ENCODE assay signal across 16 cellular contexts in genomic region chr17:29838961-29839360, GRCh38.
A peak's percentile ranks its signal among the peaks of the same experiment; 100 is the strongest.
DNase-seq lines count a peak whose midpoint lies in the region; FAIRE-seq and TF ChIP-seq lines count a peak whose summit lies in the region.
"Had no signal": no experiment of that assay in that cellular context is flagged by ENCODE, and none has a peak within 500 bp of the region (broad histone marks: within the 10 kb centered on the region; RNA-seq: fewer than 3 reads in every experiment).

No MANE protein-coding gene starts in this region.

- H3K27ac ChIP-seq in fibroblast of lung (ENCODE audit: insufficient read depth, low read length) = no peak overlapping the region
- no peak overlapping the region for H3K27ac ChIP-seq in neural progenitor cell
- H3K27ac ChIP-seq: body of pancreas, esophagus squamous epithelium, pancreas had no signal

- no peaks in the 10 kb centered on the region for H4K20me1 ChIP-seq in fibroblast of lung (ENCODE audit: control insufficient read depth, extremely low read depth, insufficient read depth, low read length)
- H4K20me1 ChIP-seq in neural progenitor cell (ENCODE audit: low read depth) = peaks cover 6% of the 10 kb centered on the region

- no peaks in the 10 kb centered on the region for H3K9me3 Mint-ChIP-seq in neural progenitor cell

- no peak overlapping the region for H3K4me3 Mint-ChIP-seq in neural progenitor cell

- H3K9me3 ChIP-seq in NT2/D1 (ENCODE audit: insufficient read depth, low read length) = no peaks in the 10 kb centered on the region
- no peaks in the 10 kb centered on the region for H3K9me3 ChIP-seq in fibroblast of lung (ENCODE audit: control insufficient read depth, insufficient read depth, low read depth, low read length)
- no peaks in the 10 kb centered on the region for H3K9me3 ChIP-seq in neural progenitor cell (ENCODE audit: low read depth)
- H3K9me3 ChIP-seq: body of pancreas, esophagus squamous epithelium, pancreas had no signal

- H3K27ac Mint-ChIP-seq in neural progenitor cell = no peak overlapping the region

- H3K4me2 ChIP-seq in fibroblast of lung (ENCODE audit: extremely low read depth, insufficient read depth, low read length) (no peak overlapping the region), neural progenitor cell (no peak overlapping the region)

- TF ChIP-seq CTCF in fibroblast of lung (conservative IDR thresholded peaks at IDR 0.05 in 1 of 2, IDR thresholded peaks at IDR 0.05 in 1 of 2; ENCODE audit: low read depth in 1 of 2, low read length in 2 of 2) (no peak), neural progenitor cell (IDR thresholded peaks at IDR 0.05) (no peak)

- no peaks in the 10 kb centered on the region for H3F3A ChIP-seq in neural progenitor cell (ENCODE audit: low read depth)

- no peaks in the 10 kb centered on the region for H3K36me3 Mint-ChIP-seq in neural progenitor cell

- FAIRE-seq in GM19239 (lab: Jason Lieb, UNC) = no peak
- FAIRE-seq: GM18507, pancreas had no signal

- H3K9ac ChIP-seq in NT2/D1 (ENCODE audit: insufficient read length, low read depth) (no peak overlapping the region), fibroblast of lung (ENCODE audit: insufficient read depth, low read length) (no peak overlapping the region), neural progenitor cell (no peak overlapping the region)

- H2AFZ ChIP-seq in fibroblast of lung (ENCODE audit: low read length) (no peak overlapping the region), neural progenitor cell (replicated peaks) (no peak overlapping the region)

- DNase-seq in DMS53 (lab: John Stamatoyannopoulos, UW) (peak; percentile 44), DMS53 treated with DMSO at 0.1 percent for 48 hours (lab: John Stamatoyannopoulos, UW; ENCODE audit: unreplicated experiment) (no peak), NT2/D1 (ENCODE audit: low read depth, low spot score) (peak; percentile 15), fibroblast of lung (ENCODE audit: low read depth in 2 of 2) (peak; percentile 39 to 52), neural progenitor cell (ENCODE audit: low spot score) (peak; percentile 86), CD1c-positive myeloid dendritic cell (ENCODE audit: extremely low spot score) (no peak), GM19239 (ENCODE audit: insufficient read length, low spot score) (no peak), SKM-1 (lab: John Stamatoyannopoulos, UW; ENCODE audit: unreplicated experiment) (no peak)
- DNase-seq: 8988T; DMS79; esophagus squamous epithelium; NCI-H1694; stimulated activated CD4-positive, alpha-beta T cell treated with anti-CD3 and anti-CD28 coated beads, Interleukin-4, amount 100 ng/mL, for 24 hours had no signal

- no peaks in the 10 kb centered on the region for H3K27me3 Mint-ChIP-seq in neural progenitor cell (ENCODE audit: insufficient read depth, low read depth)

- peaks cover 2% of the 10 kb centered on the region for H3K4me1 ChIP-seq in NT2/D1 (ENCODE audit: insufficient read depth, insufficient read length)
- H3K4me1 ChIP-seq in fibroblast of lung (ENCODE audit: control insufficient read depth, extremely low read depth, insufficient read depth, low read length) = peaks cover 3% of the 10 kb centered on the region
- H3K4me1 ChIP-seq in neural progenitor cell = no peaks in the 10 kb centered on the region
- H3K4me1 ChIP-seq: body of pancreas, pancreas had no signal

- H3K79me2 ChIP-seq in fibroblast of lung (ENCODE audit: control insufficient read depth, insufficient read depth, low read length) (no peaks in the 10 kb centered on the region), neural progenitor cell (ENCODE audit: low read depth) (no peaks in the 10 kb centered on the region)

- peaks cover 13% of the 10 kb centered on the region for H3K4me1 Mint-ChIP-seq in neural progenitor cell

- H3K36me3 ChIP-seq in NT2/D1 (ENCODE audit: insufficient read depth, insufficient read length, low read length) (no peaks in the 10 kb centered on the region), fibroblast of lung (ENCODE audit: control insufficient read depth, insufficient read depth, low read length) (no peaks in the 10 kb centered on the region), neural progenitor cell (no peaks in the 10 kb centered on the region)
- H3K36me3 ChIP-seq: esophagus squamous epithelium, pancreas had no signal

- H3K4me3 ChIP-seq in NT2/D1 (ENCODE audit: insufficient read length, low read depth) (no peak overlapping the region), fibroblast of lung (replicated peaks in 1 of 4; ENCODE audit: control extremely low read depth in 1 of 4, insufficient read depth in 1 of 4, low read depth in 3 of 4, low read length in 4 of 4) (no peak overlapping the region), neural progenitor cell (no peak overlapping the region)
- H3K4me3 ChIP-seq: body of pancreas, esophagus squamous epithelium, pancreas had no signal

- H3K27me3 ChIP-seq in NT2/D1 (ENCODE audit: insufficient read depth, insufficient read length) = no peaks in the 10 kb centered on the region
- no peaks in the 10 kb centered on the region for H3K27me3 ChIP-seq in fibroblast of lung (ENCODE audit: control insufficient read depth, insufficient read depth, low read length)
- no peaks in the 10 kb centered on the region for H3K27me3 ChIP-seq in neural progenitor cell
- H3K27me3 ChIP-seq: body of pancreas, esophagus squamous epithelium, pancreas had no signal

Comparison
In these comparisons a context has a peak if more than half of its experiments do, and no peak if none do; other contexts are left out.
1. DNase-seq: peak in DMS53 (single experiment), NT2/D1 (single experiment), fibroblast of lung (2 of 2) and neural progenitor cell (single experiment); none in DMS53 treated with DMSO at 0.1 percent for 48 hours (single experiment), CD1c-positive myeloid dendritic cell (single experiment), GM19239 (single experiment) and SKM-1 (single experiment).